In the genomic region with DNA sequence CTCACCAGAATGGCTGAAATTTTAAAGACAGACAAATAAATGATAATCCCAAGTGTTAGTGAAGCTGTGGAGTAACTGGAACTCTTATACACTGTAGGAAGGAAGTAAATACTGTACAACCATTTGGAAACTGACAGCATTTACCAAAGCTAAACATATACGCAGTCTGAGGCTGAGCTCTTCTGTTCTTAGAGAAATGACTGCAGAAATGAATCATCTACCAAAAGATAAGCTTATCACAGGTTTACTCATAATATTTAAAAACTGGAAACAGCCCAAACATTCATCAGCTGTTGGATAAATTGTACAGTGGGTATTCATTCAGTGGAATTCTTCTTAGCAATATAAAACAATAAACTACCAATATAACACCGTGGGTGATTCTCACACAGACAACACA, we compare ENCODE assay signal across 1 cellular context.
TF ChIP-seq lines count a peak whose summit lies in the region.

No MANE protein-coding gene starts in this region.

TF ChIP-seq in HepG2, 621 proteins besides CTCF, POLR2A, EP300 and RAD21 (continued from another document):
- TF ChIP-seq ZNF362 (CRISPR knock-in tag; IDR thresholded peaks at IDR 0.05; ENCODE audit: borderline replicate concordance) (no peak), SMAD9 (CRISPR knock-in tag; IDR thresholded peaks at IDR 0.05) (no peak), BHLHE40 (IDR thresholded peaks at IDR 0.05; ENCODE audit: low read length) (no peak), ZNF3 (CRISPR knock-in tag; IDR thresholded peaks at IDR 0.05) (no peak)
TF ChIP-seq in HepG2: peak in this region for 0.
